In the genomic region with DNA sequence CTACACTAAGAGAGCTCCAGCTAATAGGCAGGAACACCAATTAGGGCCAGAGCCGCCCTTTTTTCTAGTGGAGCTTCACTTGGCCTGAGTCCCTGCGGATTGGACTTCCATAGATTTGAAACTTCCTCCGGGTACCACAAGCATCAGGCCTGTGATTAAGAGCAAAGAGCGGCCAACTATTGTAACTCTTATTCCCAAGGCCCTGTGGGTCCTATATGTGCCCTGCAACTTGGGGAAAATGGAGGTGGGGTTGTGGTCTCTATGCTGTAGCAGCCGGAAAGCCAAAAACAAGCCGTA, we compare ENCODE assay signal across 8 cellular contexts.
DNase-seq lines count a peak whose midpoint lies in the region; ATAC-seq and TF ChIP-seq lines count a peak whose summit lies in the region.

Gene NCBP2L, plus strand, starts transcription at position 198 of the 297 bp plus-strand sequence. CDS start 16,488 bp downstream, outside the sequence.

- peaks cover 16% of the 10 kb centered on the region for H3K27me3 Mint-ChIP-seq in T-helper 1 cell treated with Interleukin-12 subunit alpha and Interleukin-12 subunit beta and Interleukin-4 antibody, amounts not matched to agents 30 μg/mL and 1 μg/mL, for 36 hours (ENCODE audit: low read depth)
- no peaks in the 10 kb centered on the region for H3K27me3 Mint-ChIP-seq in activated naive CD8-positive, alpha-beta T cell

- H3K27ac Mint-ChIP-seq in T-helper 1 cell treated with Interleukin-12 subunit alpha and Interleukin-12 subunit beta and Interleukin-4 antibody, amounts not matched to agents 30 μg/mL and 1 μg/mL, for 36 hours = peak within 1 kb of the TSS; percentile 44
- peak within 1 kb of the TSS; percentile 46 for H3K27ac Mint-ChIP-seq in activated naive CD8-positive, alpha-beta T cell

- H3K4me3 ChIP-seq in iPS-18a (ENCODE audit: low read length) = peak within 1 kb of the TSS; percentile 65
- peak within 1 kb of the TSS; percentile 64 to 75 (median 70) for H3K4me3 ChIP-seq in subcutaneous abdominal adipose tissue (ENCODE audit: low read depth in 1 of 5, low read length in 5 of 5)

- H3K9me3 Mint-ChIP-seq in T-helper 1 cell treated with Interleukin-12 subunit alpha and Interleukin-12 subunit beta and Interleukin-4 antibody, amounts not matched to agents 30 μg/mL and 1 μg/mL, for 36 hours = no peaks in the 10 kb centered on the region
- no peaks in the 10 kb centered on the region for H3K9me3 Mint-ChIP-seq in activated naive CD8-positive, alpha-beta T cell (ENCODE audit: low read depth)

- H3K27me3 ChIP-seq in iPS-18a (ENCODE audit: control insufficient read depth, insufficient read depth, low read length) (peaks cover 43% of the 10 kb centered on the region), subcutaneous abdominal adipose tissue (ENCODE audit: control insufficient read depth in 5 of 5, insufficient read depth in 4 of 5, low read length in 5 of 5) (peaks cover 0 to 20% (median 5%) of the 10 kb centered on the region in 5 donors)

- TF ChIP-seq CTCF in GM10248 (IDR thresholded peaks at IDR 0.05; ENCODE audit: control extremely low read depth, extremely low read depth, low read depth, missing control alignments) = no peak

- H3K9ac ChIP-seq in iPS-18a (ENCODE audit: low read length) = no peak within 1 kb of the TSS
- peak within 1 kb of the TSS in 3 of 5 donors; percentile 46 to 72 (median 54) for H3K9ac ChIP-seq in subcutaneous abdominal adipose tissue (ENCODE audit: low read length in 5 of 5)

- H3K9me3 ChIP-seq in iPS-18a (ENCODE audit: control insufficient read depth, low read depth, low read length) (no peaks in the 10 kb centered on the region), subcutaneous abdominal adipose tissue (ENCODE audit: control insufficient read depth in 5 of 5, low read length in 5 of 5) (no peaks in the 10 kb centered on the region)

- POLR2A ChIA-PET in GM10248 (lab: Yijun Ruan, JAX) = no interaction called here

- CTCF ChIA-PET in GM10248 (lab: Yijun Ruan, JAX) = interaction anchor here (0.7 to 9.4 kb wide), 28 partner anchors 8 to 879 kb away, joined by 3 to 222 read pairs (median 4); partner anchors contain the start of genes PRPS1 and RIPPLY1

- H3K4me1 Mint-ChIP-seq in T-helper 1 cell treated with Interleukin-12 subunit alpha and Interleukin-12 subunit beta and Interleukin-4 antibody, amounts not matched to agents 30 μg/mL and 1 μg/mL, for 36 hours (ENCODE audit: low read depth) = peaks cover 12% of the 10 kb centered on the region
- peaks cover 13% of the 10 kb centered on the region for H3K4me1 Mint-ChIP-seq in activated naive CD8-positive, alpha-beta T cell (ENCODE audit: low read depth)

- DNase-seq in T-helper 1 cell = no peak
- DNase-seq in GM10248 (ENCODE audit: extremely low spot score) = no peak
- DNase-seq in NCI-H1930 (lab: John Stamatoyannopoulos, UW) = no peak

- H3K36me3 ChIP-seq in iPS-18a (ENCODE audit: control insufficient read depth, low read depth, low read length) (no peaks in the 10 kb centered on the region), subcutaneous abdominal adipose tissue (ENCODE audit: control insufficient read depth in 5 of 5, insufficient read depth in 5 of 5, low read length in 5 of 5) (no peaks in the 10 kb centered on the region)

- peak within 1 kb of the TSS; percentile 83 for H3K4me3 Mint-ChIP-seq in T-helper 1 cell treated with Interleukin-12 subunit alpha and Interleukin-12 subunit beta and Interleukin-4 antibody, amounts not matched to agents 30 μg/mL and 1 μg/mL, for 36 hours
- H3K4me3 Mint-ChIP-seq in activated naive CD8-positive, alpha-beta T cell = peak within 1 kb of the TSS; percentile 88

- peaks cover 26% of the 10 kb centered on the region for H3K4me1 ChIP-seq in iPS-18a (ENCODE audit: control insufficient read depth, low read depth, low read length)
- H3K4me1 ChIP-seq in subcutaneous abdominal adipose tissue (ENCODE audit: control insufficient read depth in 5 of 5, insufficient read depth in 5 of 5, low read length in 5 of 5) = peaks cover 0 to 31% (median 27%) of the 10 kb centered on the region in 5 donors

- H3K27ac ChIP-seq in iPS-18a (ENCODE audit: low read length) = no peak within 1 kb of the TSS
- H3K27ac ChIP-seq in subcutaneous abdominal adipose tissue (ENCODE audit: low read depth, low read length) = peak within 1 kb of the TSS; percentile 30

- H3K36me3 Mint-ChIP-seq in T-helper 1 cell treated with Interleukin-12 subunit alpha and Interleukin-12 subunit beta and Interleukin-4 antibody, amounts not matched to agents 30 μg/mL and 1 μg/mL, for 36 hours (ENCODE audit: low read depth) = no peaks in the 10 kb centered on the region
- no peaks in the 10 kb centered on the region for H3K36me3 Mint-ChIP-seq in activated naive CD8-positive, alpha-beta T cell

- ATAC-seq in HG03108 (IDR thresholded peaks at IDR 0.05; ENCODE audit: unreplicated experiment) = no peak
